In the genomic region with DNA sequence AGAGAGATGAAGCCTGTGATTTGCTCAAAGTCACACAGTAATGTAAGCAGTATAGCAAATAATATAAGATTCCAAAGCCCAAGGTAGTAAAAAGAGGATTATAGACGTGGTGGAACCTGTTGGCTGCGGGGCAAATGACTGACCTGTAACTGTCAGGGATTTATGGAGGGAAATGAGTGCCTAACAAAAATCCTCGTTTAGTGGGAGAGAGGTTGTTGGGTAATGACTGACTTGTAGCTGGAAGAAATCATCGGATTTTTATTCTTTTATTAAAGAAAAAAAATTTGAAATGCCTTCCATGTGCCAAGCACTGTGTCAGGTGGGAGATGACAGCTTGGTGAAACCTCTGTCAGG, we compare ENCODE assay signal across 8 cellular contexts. TPM values are rescaled to one million over a fixed set of nuclear protein-coding genes. Genes with fewer than 3 reads are reported as not detected.
A peak's percentile ranks its signal among the peaks of the same experiment; 100 is the strongest.
DNase-seq lines count a peak whose midpoint lies in the region; ATAC-seq and TF ChIP-seq lines count a peak whose summit lies in the region.

No MANE protein-coding gene starts in this region.

- H3K4ac ChIP-seq in IMR-90 (ENCODE audit: low read depth, low read length) = peak overlapping the region; percentile 76

- no CpG with 5 or more reads among the region's 4 CpGs for WGBS in IMR-90 (ENCODE audit: extremely low coverage in 2 of 2, insufficient read length in 1 of 2), 2 experiments

- H3K9me3 Mint-ChIP-seq in chondrocyte (ENCODE audit: low read depth) = no peaks in the 10 kb centered on the region

- intact Hi-C loops in A673 (cut with micrococcal nuclease; ENCODE audit: unreplicated experiment) (no loop called here), IMR-90 (cut with micrococcal nuclease) (no loop called here)

- peak overlapping the region; percentile 99 for H3K4me3 Mint-ChIP-seq in chondrocyte (ENCODE audit: unreplicated experiment)

- peak overlapping the region; percentile 83 for H2BK5ac ChIP-seq in IMR-90 (ENCODE audit: low read depth, low read length, poor library complexity, severe bottlenecking)

- H2BK120ac ChIP-seq in IMR-90 (ENCODE audit: low read depth, low read length) = peak overlapping the region; percentile 18; the same call in 1 of the 2 replicates

- no peak for TF ChIP-seq POLR2A in IMR-90 (IDR thresholded peaks at IDR 0.05; ENCODE audit: low read depth, low read length)

- peaks cover 11 to 21% of the 10 kb centered on the region in 2 experiments for H3K79me1 ChIP-seq in IMR-90 (ENCODE audit: low read depth in 1 of 2, low read length in 2 of 2)

- H3K9me3 ChIP-seq in A673 (ENCODE audit: low read depth, low read length, poor library complexity, severe bottlenecking) (no peaks in the 10 kb centered on the region), IMR-90 (ENCODE audit: control insufficient read depth, insufficient read depth, low read length) (no peaks in the 10 kb centered on the region), muscle layer of colon (ENCODE audit: low read length) (no peaks in the 10 kb centered on the region)

- H2BK15ac ChIP-seq in IMR-90 (ENCODE audit: low read depth, low read length) = no peak overlapping the region

- H3K18ac ChIP-seq in IMR-90 (ENCODE audit: low read depth, low read length) = peak overlapping the region; percentile 46

- TF ChIP-seq RAD21 in IMR-90 (IDR thresholded peaks at IDR 0.05; ENCODE audit: low read length) = no peak

- POLR2A ChIA-PET in A673 (lab: Charles Lee; ENCODE audit: low non-redundant PET) = no interaction called here
- POLR2A ChIA-PET in IMR-90 (lab: Charles Lee; ENCODE audit: unreplicated experiment) = no interaction called here

- H4K5ac ChIP-seq in IMR-90 (ENCODE audit: low read depth, low read length) = peak overlapping the region; percentile 70

- peak overlapping the region; percentile 82 for H3K56ac ChIP-seq in IMR-90 (ENCODE audit: extremely low read depth, insufficient read depth, low read length)

- peak overlapping the region; percentile 59; the same call in 1 of the 2 replicates for H2AK5ac ChIP-seq in IMR-90 (ENCODE audit: low read depth, low read length)

- TSS peak; percentile 81 for BruUV-seq in A673 (replicated peaks; lab: Mats Ljungman, UMichigan)
- no TSS peak for BruUV-seq in IMR-90 (replicated peaks; lab: Mats Ljungman, UMichigan)

- peak overlapping the region; percentile 59 for H4K91ac ChIP-seq in IMR-90 (ENCODE audit: insufficient read depth, low read depth, low read length)

- peaks cover 26% of the 10 kb centered on the region for H3K36me3 ChIP-seq in A673 (ENCODE audit: insufficient read depth, low read length, poor library complexity, severe bottlenecking)
- H3K36me3 ChIP-seq in IMR-90 (ENCODE audit: control insufficient read depth, insufficient read depth, low read length) = peaks cover 15% of the 10 kb centered on the region
- H3K36me3 ChIP-seq in muscle layer of colon (ENCODE audit: insufficient read depth, low read length) = peaks cover 28% of the 10 kb centered on the region

- no peak overlapping the region for H2AK9ac ChIP-seq in IMR-90 (replicated peaks; ENCODE audit: low read depth, low read length, poor library complexity)

- peak overlapping the region; percentile 95 for H2AFZ ChIP-seq in IMR-90 (replicated peaks; ENCODE audit: low read length, poor library complexity)

- H3K36me3 Mint-ChIP-seq in chondrocyte (ENCODE audit: low read depth) = peaks cover 13% of the 10 kb centered on the region

- peak overlapping the region; percentile 96 for H3K27ac Mint-ChIP-seq in chondrocyte (ENCODE audit: unreplicated experiment)

- dilution Hi-C loops in IMR-90 (cut with HindIII; ENCODE audit: low sequenced_read_pairs, unreplicated experiment) = no loop called here

- peak overlapping the region; percentile 82 for H3K4me2 ChIP-seq in IMR-90 (ENCODE audit: low read depth, low read length)

- H3K9me1 ChIP-seq in IMR-90 (ENCODE audit: insufficient read depth, low read length) = no peaks in the 10 kb centered on the region

- H3K23ac ChIP-seq in IMR-90 (ENCODE audit: low read depth, low read length) = peak overlapping the region; percentile 52; the same call in 1 of the 2 replicates

- peak overlapping the region; percentile 63 for H3K4me3 ChIP-seq in A673 (ENCODE audit: low read depth, low read length, poor library complexity, severe bottlenecking)
- H3K4me3 ChIP-seq in IMR-90 (ENCODE audit: insufficient read depth, low read depth, low read length) = peak overlapping the region; percentile 48
- peak overlapping the region in 1 of 2 donors; percentile 80 for H3K4me3 ChIP-seq in muscle layer of colon (ENCODE audit: low read depth in 1 of 2, low read length in 2 of 2)

- in situ Hi-C loops in IMR-90 (cut with MboI; ENCODE audit: low sequenced_read_pairs) = no loop called here

- CTCF ChIA-PET in A673 (lab: Charles Lee) (interaction anchor here (0.6 kb wide), 1 partner anchor 200 kb away, joined by 4 read pairs; no protein-coding TSS in a partner anchor), IMR-90 (lab: Yijun Ruan, JAX) (no interaction called here)

- TF ChIP-seq CTCF in A673 (conservative IDR thresholded peaks at IDR 0.05; ENCODE audit: low read depth, low read length) (no peak), IMR-90 (conservative IDR thresholded peaks at IDR 0.05; ENCODE audit: low read depth, low read length) (no peak), chondrocyte (IDR thresholded peaks at IDR 0.05) (no peak)

- no peaks in the 10 kb centered on the region; the same call in 1 of the 2 replicates for H4K20me1 ChIP-seq in IMR-90 (ENCODE audit: insufficient read depth, low read length)

- ATAC-seq in IMR-90 (ENCODE audit: low read depth) (no peak), GM21515 (IDR thresholded peaks at IDR 0.05; ENCODE audit: unreplicated experiment) (no peak)

- no peaks in the 10 kb centered on the region for H3K27me3 ChIP-seq in A673 (replicated peaks; ENCODE audit: insufficient read depth, low read depth, low read length, poor library complexity)
- no peaks in the 10 kb centered on the region for H3K27me3 ChIP-seq in IMR-90 (ENCODE audit: control insufficient read depth, insufficient read depth, low read length)
- H3K27me3 ChIP-seq in muscle layer of colon (ENCODE audit: control insufficient read depth in 1 of 2, insufficient read depth in 2 of 2, low read length in 2 of 2) = peaks cover 5 to 12% of the 10 kb centered on the region in 2 donors

- peaks cover 19% of the 10 kb centered on the region for H3K4me1 Mint-ChIP-seq in chondrocyte (ENCODE audit: low read depth)

- DNase-seq in A673 (ENCODE audit: low spot score) = no peak
- DNase-seq in IMR-90 = no peak
- no peak for DNase-seq in chondrocyte (ENCODE audit: low spot score)
- DNase-seq in NCI-H524 treated with DMSO at 0.1 percent for 48 hours (lab: John Stamatoyannopoulos, UW) = no peak
- DNase-seq in HUDEP-2 (lab: John Stamatoyannopoulos, UW; ENCODE audit: unreplicated experiment in 76 of 76) = no peak
- DNase-seq in NCI-H526 (lab: John Stamatoyannopoulos, UW) = no peak

- no peak overlapping the region for H2BK20ac ChIP-seq in IMR-90 (ENCODE audit: low read depth, low read length)

- H3K14ac ChIP-seq in IMR-90 (replicated peaks; ENCODE audit: low read depth, low read length) = peak overlapping the region; percentile 77

- no peaks in the 10 kb centered on the region for H3K4me1 ChIP-seq in A673 (ENCODE audit: insufficient read depth, low read length, poor library complexity, severe bottlenecking)
- no peaks in the 10 kb centered on the region for H3K4me1 ChIP-seq in IMR-90 (ENCODE audit: control insufficient read depth, insufficient read depth, low read length)
- peaks cover 8% of the 10 kb centered on the region for H3K4me1 ChIP-seq in muscle layer of colon (ENCODE audit: insufficient read depth, low read length)

- H3K27me3 Mint-ChIP-seq in chondrocyte (ENCODE audit: low read depth) = no peaks in the 10 kb centered on the region

- peak overlapping the region; percentile 83 for H3K9ac ChIP-seq in IMR-90 (ENCODE audit: low read depth, low read length)
- H3K9ac ChIP-seq in muscle layer of colon (ENCODE audit: low read length) = peak overlapping the region; percentile 27

- H3K27ac ChIP-seq in A673 (ENCODE audit: low read depth, low read length, poor library complexity, severe bottlenecking) = peak overlapping the region; percentile 60
- H3K27ac ChIP-seq in IMR-90 (ENCODE audit: insufficient read depth, low read length) = peak overlapping the region; percentile 80
- peak overlapping the region; percentile 67 for H3K27ac ChIP-seq in muscle layer of colon (ENCODE audit: low read depth, low read length)

- H4K8ac ChIP-seq in IMR-90 (ENCODE audit: low read depth in 2 of 2, low read length in 2 of 2) = peak overlapping the region; percentile 79 to 97

TF ChIP-seq in IMR-90, 13 proteins besides CTCF, POLR2A, EP300 and RAD21 (continues in another document):
- TF ChIP-seq CEBPB (IDR thresholded peaks at IDR 0.05; ENCODE audit: low read depth, low read length) (no peak), SMC3 (IDR thresholded peaks at IDR 0.05; ENCODE audit: low read depth, low read length) (no peak)

RNA-seq across cellular contexts. Expression of gene CLP1, which starts 0.6 kb away (rescaled TPM):
- total RNA-seq in A673 (2021) (23.4 and 26.8 TPM in 2 replicates), IMR-90 (2012; rRNA removed) (24.0 and 26.7 TPM in 2 replicates), chondrocyte (12.2 to 14.9 TPM (median 13.8 TPM) in 3 replicates)
- 16.3 and 16.5 TPM in 2 replicates for polyA plus RNA-seq in IMR-90 (2012; rRNA removed)
- 8.3 and 11.4 TPM in 2 replicates for polyA plus RNA-seq in IMR-90 (2012; cell fraction: cytosol; rRNA removed)
- polyA plus RNA-seq in IMR-90 (2012; cell fraction: nucleus; rRNA removed; ENCODE audit: low replicate concordance) = 5.6 and 11.3 TPM in 2 replicates

RNA-seq across cellular contexts. Expression of gene YPEL4, which starts 7.2 kb away (rescaled TPM):
- total RNA-seq in A673 (2021) = 0.20 TPM in 1 of 2 replicates, not detected in the other
- under 0.01 and 0.18 TPM in 2 replicates for total RNA-seq in IMR-90 (2012; rRNA removed)
- 0.57 and 0.79 TPM in 2 replicates for polyA plus RNA-seq in IMR-90 (2012; rRNA removed)
- polyA plus RNA-seq in IMR-90 (2012; cell fraction: cytosol; rRNA removed) = 0.54 and 0.74 TPM in 2 replicates
- 2.4 and 6.6 TPM in 2 replicates for polyA plus RNA-seq in IMR-90 (2012; cell fraction: nucleus; rRNA removed; ENCODE audit: low replicate concordance)
- total RNA-seq in chondrocyte = 0.41 TPM in 1 of 3 replicates, not detected in the others

RNA-seq across cellular contexts. Expression of gene ZDHHC5, which starts 11.0 kb away (rescaled TPM):
- 72.9 and 76.9 TPM in 2 replicates for total RNA-seq in A673 (2021)
- total RNA-seq in IMR-90 (2012; rRNA removed) = 19.4 and 21.4 TPM in 2 replicates
- polyA plus RNA-seq in IMR-90 (2012; rRNA removed) = 44.0 and 45.7 TPM in 2 replicates
- 31.7 and 39.8 TPM in 2 replicates for polyA plus RNA-seq in IMR-90 (2012; cell fraction: cytosol; rRNA removed)
- polyA plus RNA-seq in IMR-90 (2012; cell fraction: nucleus; rRNA removed; ENCODE audit: low replicate concordance) = 56.8 and 65.2 TPM in 2 replicates
- total RNA-seq in chondrocyte = 57.4 to 60.3 TPM (median 59.2 TPM) in 3 replicates

RNA-seq across cellular contexts. Expression of gene MED19, which starts 55.1 kb away (rescaled TPM):
- total RNA-seq in A673 (2021) (35.4 and 43.6 TPM in 2 replicates), IMR-90 (2012; rRNA removed) (14.0 and 14.7 TPM in 2 replicates), chondrocyte (18.9 to 20.0 TPM (median 19.4 TPM) in 3 replicates)
- 35.0 and 40.9 TPM in 2 replicates for polyA plus RNA-seq in IMR-90 (2012; rRNA removed)
- polyA plus RNA-seq in IMR-90 (2012; cell fraction: cytosol; rRNA removed) = 15.1 and 21.6 TPM in 2 replicates
- 14.5 and 21.7 TPM in 2 replicates for polyA plus RNA-seq in IMR-90 (2012; cell fraction: nucleus; rRNA removed; ENCODE audit: low replicate concordance)

RNA-seq across cellular contexts. Expression of gene TMX2, which starts 55.5 kb away (rescaled TPM):
- total RNA-seq in A673 (2021) = 166 and 186 TPM in 2 replicates
- total RNA-seq in IMR-90 (2012; rRNA removed) = 72.5 and 103 TPM in 2 replicates
- 60.3 and 70.4 TPM in 2 replicates for polyA plus RNA-seq in IMR-90 (2012; rRNA removed)
- polyA plus RNA-seq in IMR-90 (2012; cell fraction: cytosol; rRNA removed) = 30.0 and 40.5 TPM in 2 replicates
- polyA plus RNA-seq in IMR-90 (2012; cell fraction: nucleus; rRNA removed; ENCODE audit: low replicate concordance) = 21.5 and 73.6 TPM in 2 replicates
- total RNA-seq in chondrocyte = 58.6 to 77.7 TPM (median 59.5 TPM) in 3 replicates
